In genomic region chr1:56081151-56081550, GRCh38 we compare ENCODE assay signal across 16 cellular contexts.
DNase-seq lines count a peak whose midpoint lies in the region; ATAC-seq, FAIRE-seq and TF ChIP-seq lines count a peak whose summit lies in the region.
"Had no signal": no experiment of that assay in that cellular context is flagged by ENCODE, and none has a peak within 500 bp of the region (broad histone marks: within the 10 kb centered on the region; RNA-seq: fewer than 3 reads in every experiment).

No MANE protein-coding gene starts in this region.

- H3K4me3 ChIP-seq in AG04450 (ENCODE audit: low read depth, low read length) = peak overlapping the region; percentile 29; the same call in 1 of the 2 replicates
- peak overlapping the region; percentile 11 for H3K4me3 ChIP-seq in fibroblast of the aortic adventitia (ENCODE audit: low read depth, low read length)
- no peak overlapping the region for H3K4me3 ChIP-seq in HepG2 (replicated peaks in 1 of 3; ENCODE audit: insufficient read depth in 1 of 3, low read depth in 2 of 3, low read length in 3 of 3)
- H3K4me3 ChIP-seq: A549 had no signal

- H3K4me2 ChIP-seq in HepG2 (ENCODE audit: low read depth, low read length) = no peak overlapping the region
- H3K4me2 ChIP-seq: A549 had no signal

- TF ChIP-seq EP300 in HepG2 (IDR thresholded peaks at IDR 0.05; ENCODE audit: low read depth in 2 of 2, low read length in 2 of 2) (no peak), HepG2 (CRISPR knock-in tag; IDR thresholded peaks at IDR 0.05; ENCODE audit: borderline replicate concordance) (no peak)

- TF ChIP-seq RAD21 in HepG2 (CRISPR knock-in tag; IDR thresholded peaks at IDR 0.05) = no peak

- no peak for FAIRE-seq in HepG2 (lab: Jason Lieb, UNC)
- FAIRE-seq: A549 had no signal

- no TSS peak for BruUV-seq in HepG2 (replicated peaks; lab: Mats Ljungman, UMichigan)

- no peaks in the 10 kb centered on the region for H3K9me3 Mint-ChIP-seq in osteocyte (ENCODE audit: unreplicated experiment)
- H3K9me3 Mint-ChIP-seq: activated naive CD8-positive, alpha-beta T cell treated with anti-CD3 and anti-CD28 coated beads for 36 hours had no signal

- TF ChIP-seq CTCF in AG04450 (IDR thresholded peaks at IDR 0.05; ENCODE audit: low read depth, low read length) (no peak), fibroblast of the aortic adventitia (IDR thresholded peaks at IDR 0.05; ENCODE audit: insufficient read depth, low read length) (peak; percentile 3), osteocyte (IDR thresholded peaks at IDR 0.05) (no peak), HepG2 (CRISPR knock-in tag; IDR thresholded peaks at IDR 0.05) (no peak)

- H2AFZ ChIP-seq in HepG2 (ENCODE audit: low read length) = no peak overlapping the region

- ATAC-seq in HepG2 (no peak), HG02623 (IDR thresholded peaks at IDR 0.05; ENCODE audit: unreplicated experiment) (no peak), GM18505 (IDR thresholded peaks at IDR 0.05; ENCODE audit: unreplicated experiment) (no peak)
- ATAC-seq: A549 had no signal

- H3K9ac ChIP-seq in HepG2 (ENCODE audit: insufficient read depth, low read depth, low read length) = no peak overlapping the region

- CTCF ChIA-PET in AG04450 (lab: Charles Lee) (no interaction called here), HepG2 (lab: Yijun Ruan, JAX; ENCODE audit: low intra/inter-chr PET ratio, low total read pairs) (no interaction called here)

- intact Hi-C loops in HepG2 (cut with micrococcal nuclease; ENCODE audit: unreplicated experiment) = no loop called here

- H4K20me1 ChIP-seq in HepG2 (ENCODE audit: insufficient read depth, low read length) = no peaks in the 10 kb centered on the region

- no peaks in the 10 kb centered on the region for H3K4me1 ChIP-seq in HepG2 (ENCODE audit: insufficient read depth, low read length)
- H3K4me1 ChIP-seq: A549 had no signal

- H3K27me3 ChIP-seq in AG04450 (ENCODE audit: control insufficient read depth, insufficient read depth, low read length) (no peaks in the 10 kb centered on the region), HepG2 (ENCODE audit: control insufficient read depth in 1 of 2, insufficient read depth in 2 of 2, low read length in 2 of 2) (0 out of 5 replicates have a peak, but pooled peaks cover 0 to 2% of the 10 kb centered on the region in 2 experiments)

- no peaks in the 10 kb centered on the region for H3K27me3 Mint-ChIP-seq in osteocyte (ENCODE audit: unreplicated experiment)
- H3K27me3 Mint-ChIP-seq: activated naive CD8-positive, alpha-beta T cell treated with anti-CD3 and anti-CD28 coated beads for 36 hours had no signal

- peak overlapping the region; percentile 74 for H3K27ac Mint-ChIP-seq in osteocyte (ENCODE audit: unreplicated experiment)
- H3K27ac Mint-ChIP-seq: activated naive CD8-positive, alpha-beta T cell treated with anti-CD3 and anti-CD28 coated beads for 36 hours had no signal

- H3K36me3 Mint-ChIP-seq in osteocyte (ENCODE audit: unreplicated experiment) = no peaks in the 10 kb centered on the region
- H3K36me3 Mint-ChIP-seq: activated naive CD8-positive, alpha-beta T cell treated with anti-CD3 and anti-CD28 coated beads for 36 hours had no signal

- POLR2A ChIA-PET in AG04450 (lab: Yijun Ruan, JAX) (no interaction called here), HepG2 (lab: Yijun Ruan, JAX) (no interaction called here)

- no peaks in the 10 kb centered on the region for H3K36me3 ChIP-seq in HepG2 (replicated peaks in 1 of 2; ENCODE audit: control insufficient read depth in 1 of 2, insufficient read depth in 2 of 2, low read length in 2 of 2)

- no peak overlapping the region for H3K4me3 Mint-ChIP-seq in osteocyte (ENCODE audit: unreplicated experiment)
- H3K4me3 Mint-ChIP-seq: activated naive CD8-positive, alpha-beta T cell treated with anti-CD3 and anti-CD28 coated beads for 36 hours had no signal

- no peaks in the 10 kb centered on the region for H3K79me2 ChIP-seq in HepG2 (ENCODE audit: insufficient read depth, low read length)

- H3K27ac ChIP-seq in AG04450 (ENCODE audit: low read depth, low read length) = no peak overlapping the region
- no peak overlapping the region for H3K27ac ChIP-seq in HepG2 (ENCODE audit: extremely low read length, insufficient read depth, low read length)
- H3K27ac ChIP-seq: A549 had no signal

- no peak for TF ChIP-seq POLR2A in HepG2 (IDR thresholded peaks at IDR 0.05; ENCODE audit: insufficient read depth in 1 of 2, low read depth in 2 of 2, low read length in 2 of 2)
- TF ChIP-seq POLR2A in GM18505 (IDR thresholded peaks at IDR 0.05; ENCODE audit: borderline replicate concordance, extremely low read depth, insufficient read depth, insufficient read length) = no peak

- WGBS in HepG2 (ENCODE audit: low lambda C conversion rate) = 36% methylated on average over 5 of the region's 5 CpGs

- DNase-seq in AG04450 (ENCODE audit: low read depth, low spot score) = peak; percentile 79
- DNase-seq in RPMI7951 (ENCODE audit: low read depth) = peak; percentile 87
- peak; percentile 82 for DNase-seq in fibroblast of the aortic adventitia (ENCODE audit: low read depth)
- no peak for DNase-seq in osteocyte (ENCODE audit: extremely low spot score, unreplicated experiment)
- DNase-seq in HepG2 (ENCODE audit: low spot score) = no peak
- DNase-seq in RPMI8226 = no peak
- DNase-seq: activated naive CD8-positive, alpha-beta T cell treated with anti-CD3 and anti-CD28 coated beads for 36 hours; cortex of kidney; DMS153; NCI-H1436 treated with DMSO at 0.1 percent for 48 hours; NCI-H526; stimulated activated CD4-positive, alpha-beta T cell treated with anti-CD3 and anti-CD28 coated beads, Interleukin-12 subunit alpha, Interleukin-12 subunit beta, amount 100 ng/mL, for 4 hours; T1000 had no signal

- in situ Hi-C loops in HepG2 (cut with HindIII; ENCODE audit: extremely low pct_ligation_motif_present, low pct_unique_long_range_greater_than_20kb) = no loop called here

- H3K9me3 ChIP-seq in AG04450 (ENCODE audit: control insufficient read depth, insufficient read depth, low read length) (no peaks in the 10 kb centered on the region), HepG2 (ENCODE audit: low read length) (no peaks in the 10 kb centered on the region)
- H3K9me3 ChIP-seq: A549 had no signal

- H3K4me1 Mint-ChIP-seq in osteocyte (ENCODE audit: unreplicated experiment) = peaks cover 25% of the 10 kb centered on the region
- H3K4me1 Mint-ChIP-seq: activated naive CD8-positive, alpha-beta T cell treated with anti-CD3 and anti-CD28 coated beads for 36 hours had no signal

TF ChIP-seq in HepG2, 621 proteins besides CTCF, POLR2A, EP300 and RAD21:
- TF ChIP-seq RNF219 (CRISPR knock-in tag; IDR thresholded peaks at IDR 0.05) = no peak
- no peak for TF ChIP-seq DR1 (CRISPR knock-in tag; IDR thresholded peaks at IDR 0.05)
- TF ChIP-seq HOXA7 (CRISPR knock-in tag; IDR thresholded peaks at IDR 0.05) = no peak
- TF ChIP-seq HNRNPH1 (optimal IDR thresholded peaks at IDR 0.05; ENCODE audit: low read depth, low read length) = no peak
- no peak for TF ChIP-seq BCL6 (CRISPR knock-in tag; IDR thresholded peaks at IDR 0.05)
- no peak for TF ChIP-seq BORCS8-MEF2B (CRISPR knock-in tag; IDR thresholded peaks at IDR 0.05)
- TF ChIP-seq ZBED4 (CRISPR knock-in tag; IDR thresholded peaks at IDR 0.05; ENCODE audit: borderline replicate concordance) = no peak

Comparison
In these comparisons a context has a peak if more than half of its experiments do, and no peak if none do; other contexts are left out.
1. DNase-seq: peak in AG04450 (single experiment), RPMI7951 (single experiment) and fibroblast of the aortic adventitia (single experiment); none in osteocyte (single experiment), HepG2 (single experiment) and RPMI8226 (single experiment).
2. H3K4me3 ChIP-seq: peak in AG04450 (single experiment) and fibroblast of the aortic adventitia (single experiment); none in HepG2 (0 of 3).